Comparison of ENCODE assay signal across 2 cellular contexts in genomic region chr17:7710341-7710740, GRCh38.
TF ChIP-seq lines count a peak whose summit lies in the region.

No MANE protein-coding gene starts in this region.

TF ChIP-seq in HEK293, 187 proteins besides CTCF, POLR2A, EP300 and RAD21:
- TF ChIP-seq, protein P1, sequence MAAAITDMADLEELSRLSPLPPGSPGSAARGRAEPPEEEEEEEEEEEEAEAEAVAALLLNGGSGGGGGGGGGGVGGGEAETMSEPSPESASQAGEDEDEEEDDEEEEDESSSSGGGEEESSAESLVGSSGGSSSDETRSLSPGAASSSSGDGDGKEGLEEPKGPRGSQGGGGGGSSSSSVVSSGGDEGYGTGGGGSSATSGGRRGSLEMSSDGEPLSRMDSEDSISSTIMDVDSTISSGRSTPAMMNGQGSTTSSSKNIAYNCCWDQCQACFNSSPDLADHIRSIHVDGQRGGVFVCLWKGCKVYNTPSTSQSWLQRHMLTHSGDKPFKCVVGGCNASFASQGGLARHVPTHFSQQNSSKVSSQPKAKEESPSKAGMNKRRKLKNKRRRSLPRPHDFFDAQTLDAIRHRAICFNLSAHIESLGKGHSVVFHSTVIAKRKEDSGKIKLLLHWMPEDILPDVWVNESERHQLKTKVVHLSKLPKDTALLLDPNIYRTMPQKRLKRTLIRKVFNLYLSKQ (tag by site-specific recombination; IDR thresholded peaks at IDR 0.05; ENCODE audit: borderline replicate concordance) = no peak
- TF ChIP-seq ZBTB11 (tag by site-specific recombination; conservative IDR thresholded peaks at IDR 0.05; ENCODE audit: low read depth) = peak; percentile 38; the same call in 1 of the 2 replicates
- peak; percentile 30 for TF ChIP-seq SP2 (tag by site-specific recombination; IDR thresholded peaks at IDR 0.05)
- TF ChIP-seq ZNF24 (tag by site-specific recombination; IDR thresholded peaks at IDR 0.05) = no peak
- TF ChIP-seq, protein P2, sequence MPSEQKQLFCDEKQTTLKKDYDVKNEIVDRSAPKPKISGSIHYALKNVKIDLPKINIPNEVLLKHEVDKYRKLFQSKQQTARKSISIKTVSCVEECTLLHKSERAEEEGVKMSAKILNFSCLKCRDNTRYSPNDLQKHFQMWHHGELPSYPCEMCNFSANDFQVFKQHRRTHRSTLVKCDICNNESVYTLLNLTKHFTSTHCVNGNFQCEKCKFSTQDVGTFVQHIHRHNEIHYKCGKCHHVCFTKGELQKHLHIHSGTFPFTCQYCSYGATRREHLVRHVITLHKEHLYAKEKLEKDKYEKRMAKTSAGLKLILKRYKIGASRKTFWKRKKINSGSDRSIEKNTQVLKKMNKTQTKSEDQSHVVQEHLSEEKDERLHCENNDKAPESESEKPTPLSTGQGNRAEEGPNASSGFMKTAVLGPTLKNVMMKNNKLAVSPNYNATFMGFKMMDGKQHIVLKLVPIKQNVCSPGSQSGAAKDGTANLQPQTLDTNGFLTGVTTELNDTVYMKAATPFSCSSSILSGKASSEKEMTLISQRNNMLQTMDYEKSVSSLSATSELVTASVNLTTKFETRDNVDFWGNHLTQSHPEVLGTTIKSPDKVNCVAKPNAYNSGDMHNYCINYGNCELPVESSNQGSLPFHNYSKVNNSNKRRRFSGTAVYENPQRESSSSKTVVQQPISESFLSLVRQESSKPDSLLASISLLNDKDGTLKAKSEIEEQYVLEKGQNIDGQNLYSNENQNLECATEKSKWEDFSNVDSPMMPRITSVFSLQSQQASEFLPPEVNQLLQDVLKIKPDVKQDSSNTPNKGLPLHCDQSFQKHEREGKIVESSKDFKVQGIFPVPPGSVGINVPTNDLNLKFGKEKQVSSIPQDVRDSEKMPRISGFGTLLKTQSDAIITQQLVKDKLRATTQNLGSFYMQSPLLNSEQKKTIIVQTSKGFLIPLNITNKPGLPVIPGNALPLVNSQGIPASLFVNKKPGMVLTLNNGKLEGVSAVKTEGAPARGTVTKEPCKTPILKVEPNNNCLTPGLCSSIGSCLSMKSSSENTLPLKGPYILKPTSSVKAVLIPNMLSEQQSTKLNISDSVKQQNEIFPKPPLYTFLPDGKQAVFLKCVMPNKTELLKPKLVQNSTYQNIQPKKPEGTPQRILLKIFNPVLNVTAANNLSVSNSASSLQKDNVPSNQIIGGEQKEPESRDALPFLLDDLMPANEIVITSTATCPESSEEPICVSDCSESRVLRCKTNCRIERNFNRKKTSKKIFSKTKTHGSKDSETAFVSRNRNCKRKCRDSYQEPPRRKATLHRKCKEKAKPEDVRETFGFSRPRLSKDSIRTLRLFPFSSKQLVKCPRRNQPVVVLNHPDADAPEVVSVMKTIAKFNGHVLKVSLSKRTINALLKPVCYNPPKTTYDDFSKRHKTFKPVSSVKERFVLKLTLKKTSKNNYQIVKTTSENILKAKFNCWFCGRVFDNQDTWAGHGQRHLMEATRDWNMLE (tag by site-specific recombination; conservative IDR thresholded peaks at IDR 0.05; ENCODE audit: low read depth) = peak; percentile 52; the same call in 1 of the 2 replicates

TF ChIP-seq in K562, 482 proteins besides CTCF, POLR2A, EP300 and RAD21:
- TF ChIP-seq ZBTB40 (IDR thresholded peaks at IDR 0.05) (peak; percentile 67), ZBTB40 (CRISPR knock-in tag; IDR thresholded peaks at IDR 0.05) (no peak), SPI1 (IDR thresholded peaks at IDR 0.05; ENCODE audit: borderline replicate concordance, low read depth, low read length) (peak; percentile 85), SOX6 (IDR thresholded peaks at IDR 0.05) (no peak), CBFA2T2 (conservative IDR thresholded peaks at IDR 0.05) (no peak), EHMT2 (IDR thresholded peaks at IDR 0.05) (peak; percentile 74; the same call in 1 of the 2 replicates), GABPA (tag; conservative IDR thresholded peaks at IDR 0.05; ENCODE audit: low read depth) (peak; percentile 68), ETV6 (IDR thresholded peaks at IDR 0.05; ENCODE audit: borderline replicate concordance in 1 of 2, low read depth in 2 of 2, low read length in 1 of 2) (peak in 1 of 2 experiments; percentile 51; a peak in 2 of 4 replicates), ETV6 (CRISPR knock-in tag; IDR thresholded peaks at IDR 0.05; ENCODE audit: borderline replicate concordance) (no peak)
